32 cellular contexts compared by ENCODE assay signal in the genomic region with DNA sequence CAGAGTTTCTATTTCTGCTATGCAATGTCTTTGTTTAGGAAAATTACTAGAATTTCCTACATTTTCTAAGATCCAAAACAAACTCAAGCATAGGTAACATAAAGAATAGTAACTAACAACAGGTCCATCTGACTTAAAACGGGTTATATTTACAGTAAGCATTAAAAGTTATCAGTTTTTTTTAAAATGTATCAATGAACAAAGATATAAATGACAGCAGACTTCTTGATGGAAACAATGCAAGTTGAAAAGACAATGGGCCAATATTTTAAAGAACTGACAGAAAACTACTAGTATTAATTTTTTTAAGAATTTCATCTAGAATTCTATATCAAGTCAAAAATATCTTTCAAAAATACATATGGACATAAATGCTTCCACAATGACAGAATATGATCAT.
"Had no signal": no experiment of that assay in that cellular context is flagged by ENCODE, and none has a peak within 500 bp of the region (broad histone marks: within the 10 kb centered on the region; RNA-seq: fewer than 3 reads in every experiment).

No MANE protein-coding gene starts in this region.

- H3K27ac Mint-ChIP-seq: activated CD4-positive, alpha-beta memory T cell treated with anti-CD3 and anti-CD28 coated beads for 36 hours; activated CD4-positive, alpha-beta T cell treated with anti-CD3 and anti-CD28 coated beads, Interleukin-2, amount 10 ng/mL, durations not matched to agents 24 days and 14 days; activated T-helper 17 cell treated with anti-CD3 and anti-CD28 coated beads, Interleukin-2, amount 50 U/mL, for 72 hours; naive B cell; progenitor cell of endocrine pancreas; stimulated activated naive CD8-positive, alpha-beta T cell treated with anti-CD3 and anti-CD28 coated beads, Interleukin-15, Interleukin-2, amounts not matched to agents 100 ng/mL and 50 ng/mL, for 24 hours; T-helper 1 cell treated with Interleukin-12 subunit alpha and Interleukin-12 subunit beta and Interleukin-4 antibody, amounts not matched to agents 30 μg/mL and 1 μg/mL, for 36 hours had no signal

- DNase-seq: activated CD4-positive, alpha-beta memory T cell treated with anti-CD3 and anti-CD28 coated beads for 36 hours; activated CD4-positive, alpha-beta T cell treated with anti-CD3 and anti-CD28 coated beads, Interleukin-2, amount 10 ng/mL, durations not matched to agents 24 days and 14 days; activated CD4-positive, CD25-positive, alpha-beta regulatory T cell treated with anti-CD3 and anti-CD28 coated beads, Interleukin-2, amount 50 U/mL, for 72 hours; activated CD8-positive, alpha-beta memory T cell treated with anti-CD3 and anti-CD28 coated beads, Interleukin-2, amount 50 U/mL, for 4 hours; activated gamma-delta T cell treated with Interleukin-2 at 50 U/mL for 16 hours; activated naive CD4-positive, alpha-beta T cell treated with anti-CD3 and anti-CD28 coated beads, Interleukin-2, amount 50 U/mL, for 16 hours; activated T-cell treated with anti-CD3 and anti-CD28 coated beads, Interleukin-2, amount 50 U/mL, for 1 hour; amygdala; body of pancreas; colonic mucosa; effector CD8-positive, alpha-beta T cell; esophagus squamous epithelium; head of caudate nucleus; hippocampal formation; left cardiac atrium; left ventricle myocardium superior; naive B cell; ovary; stimulated activated CD4-positive, alpha-beta T cell treated with anti-CD3 and anti-CD28 coated beads, Interleukin-12 subunit alpha, Interleukin-12 subunit beta, amount 100 ng/mL, for 4 hours; stimulated activated CD4-positive, alpha-beta T cell treated with anti-CD3 and anti-CD28 coated beads, Interleukin-4, amount 100 ng/mL, for 1 hour; T-helper 9 cell; trophoblast cell; WERI-Rb-1 had no signal

- H3K4me3 Mint-ChIP-seq: activated CD4-positive, alpha-beta memory T cell treated with anti-CD3 and anti-CD28 coated beads for 36 hours; activated CD4-positive, alpha-beta T cell treated with anti-CD3 and anti-CD28 coated beads, Interleukin-2, amount 10 ng/mL, durations not matched to agents 24 days and 14 days; activated T-helper 17 cell treated with anti-CD3 and anti-CD28 coated beads, Interleukin-2, amount 50 U/mL, for 72 hours; naive B cell; stimulated activated naive CD8-positive, alpha-beta T cell treated with anti-CD3 and anti-CD28 coated beads, Interleukin-15, Interleukin-2, amounts not matched to agents 100 ng/mL and 50 ng/mL, for 24 hours; T-helper 1 cell treated with Interleukin-12 subunit alpha and Interleukin-12 subunit beta and Interleukin-4 antibody, amounts not matched to agents 30 μg/mL and 1 μg/mL, for 36 hours had no signal

- H3K27ac ChIP-seq: body of pancreas, colonic mucosa, epithelial cell of prostate, esophagus squamous epithelium, gastroesophageal sphincter, ovary, skin epidermis, thoracic aorta, WERI-Rb-1 had no signal

- H3K36me3 ChIP-seq: colonic mucosa, esophagus squamous epithelium, gastroesophageal sphincter, ovary, thoracic aorta, WERI-Rb-1 had no signal

- H3K4me3 ChIP-seq: body of pancreas, colonic mucosa, esophagus squamous epithelium, gastroesophageal sphincter, ovary, skin epidermis, thoracic aorta had no signal

- H3K4me1 Mint-ChIP-seq: activated CD4-positive, alpha-beta T cell treated with anti-CD3 and anti-CD28 coated beads, Interleukin-2, amount 10 ng/mL, durations not matched to agents 24 days and 14 days; activated T-helper 17 cell treated with anti-CD3 and anti-CD28 coated beads, Interleukin-2, amount 50 U/mL, for 72 hours; naive B cell had no signal

- ATAC-seq: activated T-helper 17 cell treated with anti-CD3 and anti-CD28 coated beads, Interleukin-2, amount 50 U/mL, for 72 hours; body of pancreas; gastroesophageal sphincter; left cardiac atrium; left ventricle myocardium superior; sciatic nerve had no signal

- H3K9me3 ChIP-seq: colonic mucosa, ovary had no signal

- H3K27me3 ChIP-seq: body of pancreas, colonic mucosa, esophagus squamous epithelium, gastroesophageal sphincter, ovary had no signal

- H3K4me1 ChIP-seq: body of pancreas, colonic mucosa, esophagus squamous epithelium, gastroesophageal sphincter had no signal
